ENCODE assay signal across 1 cellular context in genomic region chr4:184826315-184827266, GRCh38.
A peak's percentile ranks its signal among the peaks of the same experiment; 100 is the strongest.
TF ChIP-seq lines count a peak whose summit lies in the region.

No MANE protein-coding gene starts in this region.

TF ChIP-seq in GM12878, 131 proteins besides CTCF, POLR2A, EP300 and RAD21 (continued from another document and continues in another):
- TF ChIP-seq JUND (IDR thresholded peaks at IDR 0.05; ENCODE audit: low read depth, low read length), result no peak
- TF ChIP-seq KAT2A (conservative IDR thresholded peaks at IDR 0.05; ENCODE audit: control insufficient read depth, low read depth, low read length), result no peak
- TF ChIP-seq SP1 (IDR thresholded peaks at IDR 0.05; ENCODE audit: low read depth, low read length), result no peak
- no peak for TF ChIP-seq NR2C2 (IDR thresholded peaks at IDR 0.05; ENCODE audit: borderline replicate concordance, control insufficient read depth, insufficient read length, low read depth)
- TF ChIP-seq HDAC2 (IDR thresholded peaks at IDR 0.05), result no peak
- TF ChIP-seq NBN (IDR thresholded peaks at IDR 0.05), result no peak
- TF ChIP-seq LARP7 (IDR thresholded peaks at IDR 0.05), result peak; percentile 68
- no peak for TF ChIP-seq ATF3 (IDR thresholded peaks at IDR 0.05; ENCODE audit: borderline replicate concordance, extremely low read depth, low read depth, low read length)
- TF ChIP-seq SPI1 (IDR thresholded peaks at IDR 0.05; ENCODE audit: borderline replicate concordance, insufficient read depth, low read depth, low read length), result no peak
- TF ChIP-seq MEF2B (IDR thresholded peaks at IDR 0.05; ENCODE audit: partially characterized antibody, poor library complexity, severe bottlenecking), result no peak
- no peak for TF ChIP-seq IRF3 (IDR thresholded peaks at IDR 0.05)
- no peak for TF ChIP-seq HSF1 (IDR thresholded peaks at IDR 0.05; ENCODE audit: low read depth, low read length)
- TF ChIP-seq FOXM1 (IDR thresholded peaks at IDR 0.05; ENCODE audit: low read depth, low read length), result no peak
- peak; percentile 61 for TF ChIP-seq DPF2 (IDR thresholded peaks at IDR 0.05)
- TF ChIP-seq EED (IDR thresholded peaks at IDR 0.05; ENCODE audit: low read depth), result no peak
- TF ChIP-seq WRNIP1 (IDR thresholded peaks at IDR 0.05; ENCODE audit: borderline replicate concordance, low read depth, low read length), result no peak
- no peak for TF ChIP-seq ZNF217 (IDR thresholded peaks at IDR 0.05)
- TF ChIP-seq CUX1 (IDR thresholded peaks at IDR 0.05; ENCODE audit: insufficient replicate concordance, low read depth, low read length), result no peak
- TF ChIP-seq PRDM15 (CRISPR knock-in tag; IDR thresholded peaks at IDR 0.05), result no peak
- TF ChIP-seq RAD51 (IDR thresholded peaks at IDR 0.05), result no peak
- 0 out of 2 replicates have a peak, but pooled peaks have one; percentile 2 for TF ChIP-seq MAX (IDR thresholded peaks at IDR 0.05; ENCODE audit: low read depth, low read length)
- no peak for TF ChIP-seq SREBF1 (IDR thresholded peaks at IDR 0.05; ENCODE audit: low read length)
- TF ChIP-seq ZNF274 (IDR thresholded peaks at IDR 0.05; ENCODE audit: insufficient read depth, insufficient read length), result no peak
- no peak for TF ChIP-seq HCFC1 (IDR thresholded peaks at IDR 0.05; ENCODE audit: low read length)
- no peak for TF ChIP-seq TAF1 (IDR thresholded peaks at IDR 0.05; ENCODE audit: borderline replicate concordance, low read depth, low read length)
- TF ChIP-seq SMARCA5 (IDR thresholded peaks at IDR 0.05), result 0 out of 2 replicates have a peak, but pooled peaks have one; percentile 7
- no peak for TF ChIP-seq ELK1 (IDR thresholded peaks at IDR 0.05; ENCODE audit: low read depth, low read length)
- TF ChIP-seq POU2F2 (IDR thresholded peaks at IDR 0.05; ENCODE audit: borderline replicate concordance, low read depth, low read length), result no peak
- no peak for TF ChIP-seq MTA3 (IDR thresholded peaks at IDR 0.05; ENCODE audit: borderline replicate concordance, low read length)
- TF ChIP-seq ESRRA (IDR thresholded peaks at IDR 0.05; ENCODE audit: low read length), result no peak
- TF ChIP-seq ZNF622 (IDR thresholded peaks at IDR 0.05), result no peak
- TF ChIP-seq FOS (IDR thresholded peaks at IDR 0.05; ENCODE audit: borderline replicate concordance, extremely low read depth, insufficient read length), result no peak
- TF ChIP-seq IRF4 (IDR thresholded peaks at IDR 0.05; ENCODE audit: low read depth, low read length), result no peak
- 0 out of 2 replicates have a peak, but pooled peaks have one; percentile 4 for TF ChIP-seq YY1 (IDR thresholded peaks at IDR 0.05; ENCODE audit: low read depth, low read length)
- no peak for TF ChIP-seq PML (IDR thresholded peaks at IDR 0.05; ENCODE audit: low read length)
- TF ChIP-seq FOXK2 (IDR thresholded peaks at IDR 0.05), result no peak
- TF ChIP-seq JUNB (IDR thresholded peaks at IDR 0.05), result no peak
- TF ChIP-seq CREB1 (IDR thresholded peaks at IDR 0.05; ENCODE audit: low read depth), result no peak
- no peak for TF ChIP-seq TCF7 (IDR thresholded peaks at IDR 0.05; ENCODE audit: borderline replicate concordance)
- no peak for TF ChIP-seq NR2C1 (IDR thresholded peaks at IDR 0.05)
- TF ChIP-seq BCLAF1 (IDR thresholded peaks at IDR 0.05), result no peak
- TF ChIP-seq RB1 (IDR thresholded peaks at IDR 0.05; ENCODE audit: borderline replicate concordance), result no peak
- TF ChIP-seq KDM1A (IDR thresholded peaks at IDR 0.05; ENCODE audit: borderline replicate concordance), result no peak
- TF ChIP-seq SKIL (IDR thresholded peaks at IDR 0.05; ENCODE audit: low read depth, poor library complexity, severe bottlenecking), result no peak
- no peak for TF ChIP-seq POLR2AphosphoS5 (IDR thresholded peaks at IDR 0.05; ENCODE audit: low read length)
- no peak for TF ChIP-seq SIX5 (IDR thresholded peaks at IDR 0.05; ENCODE audit: low read depth, low read length, severe bottlenecking)
- no peak for TF ChIP-seq PAX8 (IDR thresholded peaks at IDR 0.05)
- no peak for TF ChIP-seq BRCA1 (IDR thresholded peaks at IDR 0.05; ENCODE audit: low read depth, low read length)
- no peak for TF ChIP-seq ZNF207 (IDR thresholded peaks at IDR 0.05; ENCODE audit: borderline replicate concordance)
- no peak for TF ChIP-seq MTA2 (IDR thresholded peaks at IDR 0.05; ENCODE audit: low read depth)
- no peak for TF ChIP-seq SRF (IDR thresholded peaks at IDR 0.05; ENCODE audit: low read depth in 2 of 2, low read length in 2 of 2)
- TF ChIP-seq ETV6 (conservative IDR thresholded peaks at IDR 0.05 in 1 of 2, IDR thresholded peaks at IDR 0.05 in 1 of 2; ENCODE audit: borderline replicate concordance in 1 of 2, low read depth in 1 of 2), result 0 out of 4 replicates have a peak, but pooled peaks of 1 of the 2 experiments have one; percentile 17
- TF ChIP-seq SREBF2 (IDR thresholded peaks at IDR 0.05; ENCODE audit: low read length), result no peak
- no peak for TF ChIP-seq STAT3 (IDR thresholded peaks at IDR 0.05; ENCODE audit: low read depth, low read length)
